ENCODE assay signal across 27 cellular contexts in the genomic region with DNA sequence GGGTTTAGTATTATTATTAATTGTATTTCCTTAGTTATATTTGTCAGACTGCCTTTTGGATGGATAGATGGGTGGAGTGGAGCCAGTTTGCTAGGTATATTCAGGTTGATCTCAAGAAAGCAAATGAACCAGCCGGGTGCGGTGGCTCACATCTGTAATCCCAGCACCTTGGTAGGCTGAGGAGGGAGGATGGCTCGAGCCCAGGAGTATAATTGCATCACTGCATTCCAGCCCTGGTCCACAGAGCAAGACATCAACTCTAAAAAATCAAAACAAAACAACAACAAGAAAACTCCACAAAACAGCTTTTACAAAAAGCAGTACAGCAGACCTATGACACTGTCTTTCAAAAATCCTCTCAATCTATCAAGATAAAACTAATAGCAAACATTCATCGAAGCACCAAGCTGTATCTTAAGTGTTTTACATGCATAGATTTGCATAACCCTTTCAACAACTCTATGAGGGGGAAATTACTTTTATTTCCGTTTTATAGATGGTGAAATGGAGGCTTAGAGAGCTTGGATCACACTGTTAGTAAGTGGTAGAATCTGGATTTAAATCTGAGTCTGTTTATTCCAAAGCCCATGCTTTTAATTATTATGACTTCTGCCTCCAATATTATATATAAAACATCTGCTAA. TPM values are rescaled to one million over a fixed set of nuclear protein-coding genes. Genes with fewer than 3 reads are reported as not detected.
"Had no signal": no experiment of that assay in that cellular context is flagged by ENCODE, and none has a peak within 500 bp of the region (broad histone marks: within the 10 kb centered on the region; RNA-seq: fewer than 3 reads in every experiment).

No MANE protein-coding gene starts in this region.

- H3K9me3 ChIP-seq: esophagus squamous epithelium, neutrophil, suprapubic skin, transverse colon, uterus had no signal

- H3K27ac Mint-ChIP-seq: activated naive CD4-positive, alpha-beta T cell treated with anti-CD3 and anti-CD28 coated beads for 36 hours; naive thymus-derived CD4-positive, alpha-beta T cell; stimulated activated naive CD8-positive, alpha-beta T cell treated with anti-CD3 and anti-CD28 coated beads, Interleukin-15, Interleukin-2, amounts not matched to agents 100 ng/mL and 50 ng/mL, for 24 hours had no signal

- H3K4me1 ChIP-seq: suprapubic skin, transverse colon, uterus had no signal

- H3K9me3 Mint-ChIP-seq: activated naive CD4-positive, alpha-beta T cell treated with anti-CD3 and anti-CD28 coated beads for 36 hours; activated T-cell treated with anti-CD3 and anti-CD28 coated beads, Interleukin-2, amount 50 U/mL, for 4 hours; stimulated activated naive CD8-positive, alpha-beta T cell treated with anti-CD3 and anti-CD28 coated beads, Interleukin-15, Interleukin-2, amounts not matched to agents 100 ng/mL and 50 ng/mL, for 24 hours had no signal

- H3K27ac ChIP-seq: esophagus squamous epithelium, neutrophil, suprapubic skin, transverse colon, uterus had no signal

- H3K36me3 ChIP-seq: esophagus squamous epithelium, neutrophil, suprapubic skin, transverse colon, uterus had no signal

- DNase-seq: activated CD4-positive, alpha-beta T cell treated with anti-CD3 and anti-CD28 coated beads, Interleukin-2, amount 50 U/mL, for 1 hour; activated CD8-positive, alpha-beta memory T cell treated with anti-CD3 and anti-CD28 coated beads, Interleukin-2, amount 50 U/mL, for 4 hours; activated naive CD4-positive, alpha-beta T cell treated with anti-CD3 and anti-CD28 coated beads for 36 hours; activated T-cell treated with anti-CD3 and anti-CD28 coated beads, Interleukin-2, amount 50 U/mL, for 4 hours; cerebellar nuclear complex; cortex of kidney; effector CD8-positive, alpha-beta T cell; esophagus squamous epithelium; foreskin fibroblast; hippocampal formation; islet precursor cell; left ventricle myocardium superior; mesendoderm; naive thymus-derived CD4-positive, alpha-beta T cell; stimulated activated CD4-positive, alpha-beta T cell treated with anti-CD3 and anti-CD28 coated beads, Interleukin-12 subunit alpha, Interleukin-12 subunit beta, amount 100 ng/mL, for 4 hours; stimulated activated CD4-positive, alpha-beta T cell treated with anti-CD3 and anti-CD28 coated beads, Interleukin-1b, Interleukin-23, amount 100 ng/mL, for 48 hours; T1000; transverse colon; uterus had no signal

- H3K4me3 ChIP-seq: esophagus squamous epithelium, suprapubic skin, transverse colon, uterus had no signal

- ATAC-seq: activated CD4-positive, CD25-positive, alpha-beta regulatory T cell treated with anti-CD3 and anti-CD28 coated beads, Interleukin-2, amount 50 U/mL, for 24 hours; activated T-cell treated with anti-CD3 and anti-CD28 coated beads, Interleukin-2, amount 50 U/mL, for 4 hours; left ventricle myocardium superior; naive thymus-derived CD4-positive, alpha-beta T cell had no signal

- H3K27me3 Mint-ChIP-seq: stimulated activated naive CD8-positive, alpha-beta T cell treated with anti-CD3 and anti-CD28 coated beads, Interleukin-15, Interleukin-2, amounts not matched to agents 100 ng/mL and 50 ng/mL, for 24 hours had no signal

- H3K4me3 Mint-ChIP-seq: activated naive CD4-positive, alpha-beta T cell treated with anti-CD3 and anti-CD28 coated beads for 36 hours; activated T-cell treated with anti-CD3 and anti-CD28 coated beads, Interleukin-2, amount 50 U/mL, for 4 hours; naive thymus-derived CD4-positive, alpha-beta T cell; stimulated activated naive CD8-positive, alpha-beta T cell treated with anti-CD3 and anti-CD28 coated beads, Interleukin-15, Interleukin-2, amounts not matched to agents 100 ng/mL and 50 ng/mL, for 24 hours had no signal

- H3K27me3 ChIP-seq: esophagus squamous epithelium, neutrophil, suprapubic skin, transverse colon, uterus had no signal

- FAIRE-seq: astrocyte, bronchial epithelial cell had no signal

RNA-seq across cellular contexts. Expression of gene KMO, which starts 25.5 kb away (rescaled TPM):
- total RNA-seq: activated naive CD4-positive, alpha-beta T cell treated with anti-CD3 and anti-CD28 coated beads for 36 hours; bronchial epithelial cell; glomerular endothelial cell; T-helper 1 cell treated with Interleukin-12 subunit alpha and Interleukin-12 subunit beta and Interleukin-4 antibody, amounts not matched to agents 30 ng/mL and 1 ng/mL, for 36 hours had no signal
- polyA plus RNA-seq: naive thymus-derived CD4-positive, alpha-beta T cell had no signal
